18 cellular contexts compared by ENCODE assay signal in genomic region chr17:49798182-49798581, GRCh38. TPM values are rescaled to one million over a fixed set of nuclear protein-coding genes. Genes with fewer than 3 reads are reported as not detected.
DNase-seq lines count a peak whose midpoint lies in the region; ATAC-seq and TF ChIP-seq lines count a peak whose summit lies in the region.
"Had no signal": no experiment of that assay in that cellular context is flagged by ENCODE, and none has a peak within 500 bp of the region (broad histone marks: within the 10 kb centered on the region; RNA-seq: fewer than 3 reads in every experiment).

No MANE protein-coding gene starts in this region.

- H3K18ac ChIP-seq in trophoblast cell (ENCODE audit: low read length) = no peak overlapping the region

- DNase-seq in activated CD4-positive, alpha-beta T cell treated with anti-CD3 and anti-CD28 coated beads for 48 hours = peak; percentile 12
- no peak for DNase-seq in activated CD4-positive, alpha-beta T cell treated with anti-CD3 and anti-CD28 coated beads, Interleukin-2, amount 50 U/mL, for 48 hours
- DNase-seq in MV-4-11 (lab: John Stamatoyannopoulos, UW) (peak; percentile 19), fibroblast of villous mesenchyme (ENCODE audit: low read depth) (peak; percentile 54), trophoblast cell (no peak), epidermal melanocyte (ENCODE audit: insufficient read length, low spot score) (no peak), GOT3 (lab: John Stamatoyannopoulos, UW) (no peak)
- DNase-seq: activated gamma-delta T cell, esophagus squamous epithelium, KBM-7, left colon, NCI-H1105, NCI-H748 treated with DMSO at 0.1 percent for 48 hours, small intestine had no signal

- no peak overlapping the region for H2BK120ac ChIP-seq in trophoblast cell (ENCODE audit: insufficient read depth, low read length, poor library complexity)

- no peak overlapping the region for H4K91ac ChIP-seq in trophoblast cell (ENCODE audit: low read depth, low read length)

- no peak overlapping the region for H3K23ac ChIP-seq in trophoblast cell (ENCODE audit: low read length)

- no peaks in the 10 kb centered on the region for H3K79me1 ChIP-seq in trophoblast cell (ENCODE audit: low read length)

- peak overlapping the region; percentile 37 for H2BK12ac ChIP-seq in trophoblast cell (ENCODE audit: low read length)

- ATAC-seq in HG03354 (IDR thresholded peaks at IDR 0.05; ENCODE audit: poor library complexity, severe bottlenecking, unreplicated experiment) = no peak
- ATAC-seq: left colon had no signal

- H3K27ac ChIP-seq in trophoblast cell (ENCODE audit: low read depth, low read length) = peak overlapping the region; percentile 2
- H3K27ac ChIP-seq: esophagus squamous epithelium, parathyroid adenoma, tibial nerve had no signal

- H3K27me3 ChIP-seq in trophoblast cell (ENCODE audit: insufficient read depth, low read length) = no peaks in the 10 kb centered on the region
- H3K27me3 ChIP-seq: esophagus squamous epithelium, tibial nerve had no signal

- peaks cover 2 to 3% of the 10 kb centered on the region in 2 experiments for H3K4me1 ChIP-seq in trophoblast cell (ENCODE audit: control insufficient read depth in 1 of 2, insufficient read depth in 2 of 2, low read length in 2 of 2)

- peaks cover 22 to 32% of the 10 kb centered on the region in 2 experiments for H3K36me3 ChIP-seq in trophoblast cell (ENCODE audit: control insufficient read depth in 1 of 2, insufficient read depth in 2 of 2, low read length in 2 of 2)

- no peak overlapping the region for H4K8ac ChIP-seq in trophoblast cell (ENCODE audit: low read depth, low read length)

- H3K4ac ChIP-seq in trophoblast cell (ENCODE audit: low read depth, low read length) = no peak overlapping the region

- H3K9me3 ChIP-seq in trophoblast cell (ENCODE audit: insufficient read depth, low read depth, low read length) = no peaks in the 10 kb centered on the region
- H3K9me3 ChIP-seq: esophagus squamous epithelium, tibial nerve had no signal

- H3K79me2 ChIP-seq in trophoblast cell (ENCODE audit: control insufficient read depth, insufficient read depth, low read length, poor library complexity) = no peaks in the 10 kb centered on the region

- no peak overlapping the region for H3K9ac ChIP-seq in trophoblast cell (ENCODE audit: low read length)
- H3K9ac ChIP-seq: parathyroid adenoma had no signal

- H2BK5ac ChIP-seq in trophoblast cell (ENCODE audit: low read depth, low read length, poor library complexity) = no peak overlapping the region

- H3K14ac ChIP-seq in trophoblast cell (ENCODE audit: low read length) = no peak overlapping the region

- no peak overlapping the region for H2AFZ ChIP-seq in trophoblast cell (ENCODE audit: insufficient read depth, low read length, poor library complexity)
- H2AFZ ChIP-seq: parathyroid adenoma had no signal

- H2AK5ac ChIP-seq in trophoblast cell (ENCODE audit: low read length) = no peak overlapping the region

- H4K12ac ChIP-seq in trophoblast cell (ENCODE audit: low read depth, low read length) = no peak overlapping the region

- H3K4me3 ChIP-seq in fibroblast of villous mesenchyme (ENCODE audit: low read depth, low read length) (no peak overlapping the region), trophoblast cell (ENCODE audit: low read depth, low read length) (no peak overlapping the region)
- H3K4me3 ChIP-seq: esophagus squamous epithelium, tibial nerve had no signal

- no peak for TF ChIP-seq CTCF in fibroblast of villous mesenchyme (IDR thresholded peaks at IDR 0.05; ENCODE audit: insufficient read depth, low read depth, low read length)

- WGBS in trophoblast cell (ENCODE audit: extremely low coverage, insufficient coverage, insufficient read length) = no CpG with 5 or more reads among the region's 8 CpGs

- H3K4me2 ChIP-seq in trophoblast cell (ENCODE audit: low read length) = no peak overlapping the region

RNA-seq across cellular contexts. Expression of gene KAT7, which starts 9.7 kb away (rescaled TPM):
- total RNA-seq in fibroblast of villous mesenchyme = 38.0 and 43.2 TPM in 2 replicates
- polyA plus RNA-seq in trophoblast cell (2013) = 45.6 and 47.2 TPM in 2 replicates

RNA-seq across cellular contexts. Expression of gene FAM117A, which starts 34.3 kb away (rescaled TPM):
- 1.7 and 1.9 TPM in 2 replicates for total RNA-seq in fibroblast of villous mesenchyme
- 7.7 and 7.9 TPM in 2 replicates for polyA plus RNA-seq in trophoblast cell (2013)

RNA-seq across cellular contexts. Expression of gene TAC4, which starts 49.7 kb away (rescaled TPM):
- total RNA-seq in fibroblast of villous mesenchyme = not detected in 2 replicates
- 0.34 and 0.93 TPM in 2 replicates for polyA plus RNA-seq in trophoblast cell (2013)
- total RNA-seq: esophagus squamous epithelium, left colon, tibial nerve had no signal
- polyA plus RNA-seq: CD14-positive monocyte, small intestine had no signal

Comparison
In these comparisons a context has a peak if more than half of its experiments do, and no peak if none do; other contexts are left out.
1. DNase-seq: peak in activated CD4-positive, alpha-beta T cell treated with anti-CD3 and anti-CD28 coated beads for 48 hours (single experiment), MV-4-11 (single experiment) and fibroblast of villous mesenchyme (single experiment); none in activated CD4-positive, alpha-beta T cell treated with anti-CD3 and anti-CD28 coated beads, Interleukin-2, amount 50 U/mL, for 48 hours (0 of 2), trophoblast cell (0 of 2), epidermal melanocyte (single experiment) and GOT3 (single experiment).